5 cellular contexts compared by ENCODE assay signal in the genomic region with DNA sequence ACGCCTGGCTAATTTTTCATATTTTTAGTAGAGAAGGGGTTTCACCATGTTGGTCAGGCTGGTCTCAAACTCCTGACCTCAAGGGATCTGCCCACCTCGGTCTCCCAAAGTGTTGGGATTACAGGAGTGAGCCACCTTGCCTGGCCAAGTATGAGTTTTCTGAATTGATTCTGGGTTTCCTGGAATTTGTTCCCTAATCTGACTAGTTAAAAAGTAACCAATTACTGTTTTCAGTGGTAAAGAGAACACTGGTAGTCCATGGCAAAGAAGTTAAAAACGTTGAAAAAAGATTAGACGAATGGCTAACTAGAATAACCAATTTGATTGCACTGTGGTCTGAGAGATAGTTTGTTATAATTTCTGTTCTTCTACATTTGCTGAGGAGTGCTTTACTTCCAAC. TPM values are rescaled to one million over a fixed set of nuclear protein-coding genes. Genes with fewer than 3 reads are reported as not detected.
"Had no signal": no experiment of that assay in that cellular context is flagged by ENCODE, and none has a peak within 500 bp of the region (broad histone marks: within the 10 kb centered on the region; RNA-seq: fewer than 3 reads in every experiment).

No MANE protein-coding gene starts in this region.

RNA-seq across cellular contexts. Expression of a gene that starts 21.0 kb away (rescaled TPM):
- total RNA-seq: GM23338, H1, H9, HT-29, IMR-90 had no signal
- polyA plus RNA-seq: GM23338, H1, IMR-90 had no signal
